ENCODE assay signal across 10 cellular contexts in genomic region chr1:59730302-59730701, GRCh38.
DNase-seq lines count a peak whose midpoint lies in the region; ATAC-seq and TF ChIP-seq lines count a peak whose summit lies in the region.
"Had no signal": no experiment of that assay in that cellular context is flagged by ENCODE, and none has a peak within 500 bp of the region (broad histone marks: within the 10 kb centered on the region; RNA-seq: fewer than 3 reads in every experiment).

No MANE protein-coding gene starts in this region.

- no peak overlapping the region for H3K4me3 Mint-ChIP-seq in T-helper 17 cell
- H3K4me3 Mint-ChIP-seq: activated B cell treated with CpG ODN at 0.5 μM for 24 hours; activated naive CD4-positive, alpha-beta T cell treated with anti-CD3 and anti-CD28 coated beads for 36 hours had no signal

- ATAC-seq in thoracic aorta (ENCODE audit: insufficient number of reproducible peaks, low FRiP score, low read depth): no peak
- no peak for ATAC-seq in HG03039 (IDR thresholded peaks at IDR 0.05; ENCODE audit: unreplicated experiment)
- ATAC-seq in T-helper 17 cell: no peak

- no peak overlapping the region for H3K4me3 ChIP-seq in thoracic aorta

- H3K27ac ChIP-seq in layer of hippocampus (ENCODE audit: low read depth, low read length) (peak overlapping the region; percentile 59), thoracic aorta (peak overlapping the region; percentile 66 to 86)

- peak; percentile 49 for DNase-seq in NCI-H226
- peak; percentile 34 for DNase-seq in dermis blood vessel endothelial cell
- no peak for DNase-seq in thoracic aorta (ENCODE audit: low spot score)
- DNase-seq in NCI-H1048 (lab: John Stamatoyannopoulos, UW): no peak
- no peak for DNase-seq in CD1c-positive myeloid dendritic cell (ENCODE audit: extremely low spot score)
- DNase-seq in T-helper 17 cell: no peak
- DNase-seq: activated B cell treated with CpG ODN at 0.5 μM for 24 hours had no signal

- peaks cover 25 to 44% of the 10 kb centered on the region in 2 donors for H3K4me1 ChIP-seq in thoracic aorta (ENCODE audit: control insufficient read depth in 1 of 2, low read depth in 2 of 2)

- H3K27me3 ChIP-seq in layer of hippocampus (ENCODE audit: control insufficient read depth, insufficient read depth, low read length) (no peaks in the 10 kb centered on the region), thoracic aorta (replicated peaks; ENCODE audit: insufficient read depth) (no peaks in the 10 kb centered on the region)

- H3K36me3 Mint-ChIP-seq in T-helper 17 cell (ENCODE audit: low read depth): peaks cover 3% of the 10 kb centered on the region

- no peak overlapping the region for H3K27ac Mint-ChIP-seq in T-helper 17 cell
- H3K27ac Mint-ChIP-seq: activated B cell treated with CpG ODN at 0.5 μM for 24 hours; activated naive CD4-positive, alpha-beta T cell treated with anti-CD3 and anti-CD28 coated beads for 36 hours had no signal

- H3K27me3 Mint-ChIP-seq in T-helper 17 cell: no peaks in the 10 kb centered on the region
- H3K27me3 Mint-ChIP-seq: activated B cell treated with CpG ODN at 0.5 μM for 24 hours had no signal

- H3K4me1 Mint-ChIP-seq in T-helper 17 cell: peaks cover 8% of the 10 kb centered on the region
- H3K4me1 Mint-ChIP-seq: activated B cell treated with CpG ODN at 0.5 μM for 24 hours had no signal

- H3K36me3 ChIP-seq in thoracic aorta: no peaks in the 10 kb centered on the region

- no peak for TF ChIP-seq CTCF in thoracic aorta (IDR thresholded peaks at IDR 0.05)

- H3K9me3 ChIP-seq in thoracic aorta (no peaks in the 10 kb centered on the region), T-helper 17 cell (ENCODE audit: control insufficient read depth, low read length, poor library complexity, severe bottlenecking) (no peaks in the 10 kb centered on the region)

Comparison
In these comparisons a context has a peak if more than half of its experiments do, and no peak if none do; other contexts are left out.
1. DNase-seq: peak in NCI-H226 (single experiment) and dermis blood vessel endothelial cell (single experiment); none in thoracic aorta (single experiment), NCI-H1048 (single experiment), CD1c-positive myeloid dendritic cell (single experiment) and T-helper 17 cell (0 of 3).